9 cellular contexts compared by ENCODE assay signal in genomic region chr1:20731057-20731991, GRCh38. TPM values are rescaled to one million over a fixed set of nuclear protein-coding genes. Genes with fewer than 3 reads are reported as not detected.
DNase-seq lines count a peak whose midpoint lies in the region; ATAC-seq and TF ChIP-seq lines count a peak whose summit lies in the region.
"Had no signal": no experiment of that assay in that cellular context is flagged by ENCODE, and none has a peak within 500 bp of the region (broad histone marks: within the 10 kb centered on the region; RNA-seq: fewer than 3 reads in every experiment).

No MANE protein-coding gene starts in this region.

- no peak for TF ChIP-seq EP300 in transverse colon (IDR thresholded peaks at IDR 0.05; ENCODE audit: low read depth)

- DNase-seq in Caco-2 (no peak), HFF-Myc (ENCODE audit: extremely low read depth, low read depth) (no peak), left lobe of liver (ENCODE audit: low spot score) (peak; percentile 43), transverse colon (no peak), GF-D8 (lab: John Stamatoyannopoulos, UW) (no peak)
- peak; percentile 33 for DNase-seq in activated naive CD8-positive, alpha-beta T cell treated with anti-CD3 and anti-CD28 coated beads for 36 hours

- peak overlapping the region; percentile 39 for H3K4me3 ChIP-seq in Caco-2 (ENCODE audit: low read depth, low read length)
- H3K4me3 ChIP-seq in HFF-Myc (replicated peaks; ENCODE audit: low read depth, low read length) = peak overlapping the region; percentile 59
- peak overlapping the region; percentile 23 to 63 (median 51) for H3K4me3 ChIP-seq in transverse colon

- no peak for TF ChIP-seq CTCF in Caco-2 (IDR thresholded peaks at IDR 0.05; ENCODE audit: insufficient read depth in 1 of 2, low read depth in 1 of 2, low read length in 1 of 2, severe bottlenecking in 1 of 2, unreplicated experiment in 1 of 2)
- no peak for TF ChIP-seq CTCF in HFF-Myc (IDR thresholded peaks at IDR 0.05; ENCODE audit: low read depth, low read length, missing control alignments)
- no peak for TF ChIP-seq CTCF in transverse colon (IDR thresholded peaks at IDR 0.05)

- H3K27ac Mint-ChIP-seq in Caco-2 (ENCODE audit: unreplicated experiment) = no peak overlapping the region
- H3K27ac Mint-ChIP-seq in activated naive CD8-positive, alpha-beta T cell treated with anti-CD3 and anti-CD28 coated beads for 36 hours = no peak overlapping the region

- 15% methylated on average over 51 of the region's 62 CpGs; no CpG with 5 or more reads in 1 of the 2 donors for WGBS in transverse colon (ENCODE audit: low coverage in 1 of 2), 2 donors

- H3K4me3 Mint-ChIP-seq in Caco-2 (ENCODE audit: unreplicated experiment) = peak overlapping the region; percentile 95
- H3K4me3 Mint-ChIP-seq in activated naive CD8-positive, alpha-beta T cell treated with anti-CD3 and anti-CD28 coated beads for 36 hours = peak overlapping the region; percentile 75

- H3K36me3 ChIP-seq in Caco-2 (ENCODE audit: control insufficient read depth, insufficient read depth, low read length) = peaks cover 2% of the 10 kb centered on the region; the same call in 1 of the 2 replicates
- H3K36me3 ChIP-seq in transverse colon = no peaks in the 10 kb centered on the region

- intact Hi-C loops in Caco-2 (cut with micrococcal nuclease; ENCODE audit: unreplicated experiment) (no loop called here), transverse colon (cut with DNase I; ENCODE audit: low total_unique reads) (no loop called here)

- no TSS peak for BruUV-seq in Caco-2 (replicated peaks; lab: Mats Ljungman, UMichigan)

- H3K4me1 Mint-ChIP-seq in Caco-2 (ENCODE audit: low read depth, unreplicated experiment) = peaks cover 13% of the 10 kb centered on the region
- H3K4me1 Mint-ChIP-seq in activated naive CD8-positive, alpha-beta T cell treated with anti-CD3 and anti-CD28 coated beads for 36 hours = peaks cover 19% of the 10 kb centered on the region

- H3K27me3 ChIP-seq in Caco-2 (replicated peaks; ENCODE audit: control insufficient read depth, insufficient read depth, low read length) (no peaks in the 10 kb centered on the region), transverse colon (peaks cover 50% of the 10 kb centered on the region)

- H3K4me1 ChIP-seq in Caco-2 (peaks cover 6% of the 10 kb centered on the region; the same call in 1 of the 2 replicates), transverse colon (peaks cover 9 to 25% (median 24%) of the 10 kb centered on the region in 4 donors)

- no peaks in the 10 kb centered on the region for H3K9me3 Mint-ChIP-seq in Caco-2 (ENCODE audit: unreplicated experiment)
- no peaks in the 10 kb centered on the region for H3K9me3 Mint-ChIP-seq in activated naive CD8-positive, alpha-beta T cell treated with anti-CD3 and anti-CD28 coated beads for 36 hours

- ATAC-seq in left lobe of liver (no peak), GM21717 (IDR thresholded peaks at IDR 0.05; ENCODE audit: unreplicated experiment) (no peak), HG02884 (IDR thresholded peaks at IDR 0.05; ENCODE audit: unreplicated experiment) (no peak)

- no peaks in the 10 kb centered on the region for H3K27me3 Mint-ChIP-seq in Caco-2 (ENCODE audit: insufficient read depth, unreplicated experiment)
- peaks cover 35% of the 10 kb centered on the region for H3K27me3 Mint-ChIP-seq in activated naive CD8-positive, alpha-beta T cell treated with anti-CD3 and anti-CD28 coated beads for 36 hours

- H3K9me3 ChIP-seq in Caco-2 = no peaks in the 10 kb centered on the region
- H3K9me3 ChIP-seq in transverse colon = no peaks in the 10 kb centered on the region
- H3K9me3 ChIP-seq: neutrophil had no signal

- TF ChIP-seq POLR2A in transverse colon (IDR thresholded peaks at IDR 0.05) = no peak

- CTCF ChIA-PET in Caco-2 (lab: Charles Lee) = interaction anchor here (1.2 kb wide), 1 partner anchor 34 kb away, joined by 3 read pairs; no protein-coding TSS in a partner anchor

- POLR2A ChIA-PET in Caco-2 (lab: Charles Lee) = no interaction called here

- peaks cover 24% of the 10 kb centered on the region for H3K36me3 Mint-ChIP-seq in Caco-2 (ENCODE audit: insufficient read depth, unreplicated experiment)
- no peaks in the 10 kb centered on the region for H3K36me3 Mint-ChIP-seq in activated naive CD8-positive, alpha-beta T cell treated with anti-CD3 and anti-CD28 coated beads for 36 hours

- in situ Hi-C loops in transverse colon (cut with MboI; ENCODE audit: low pct_ligation_motif_present in 1 of 4, low pct_unique_long_range_greater_than_20kb in 1 of 4, low sequenced_read_pairs in 3 of 4) = no loop called here

- no peak overlapping the region for H3K27ac ChIP-seq in transverse colon
- H3K27ac ChIP-seq: neutrophil had no signal

RNA-seq across cellular contexts. Expression of gene SH2D5, which starts 1.2 kb away (rescaled TPM):
- total RNA-seq in Caco-2 (2022) (2.8 and 3.5 TPM in 2 replicates), left lobe of liver (0.30 TPM), transverse colon (under 1 TPM in 1 of 4 donors, not detected in 3; 0.37 TPM)
- total RNA-seq in activated naive CD8-positive, alpha-beta T cell treated with anti-CD3 and anti-CD28 coated beads for 36 hours = 1 to 10 TPM; 2.7 to 2.8 TPM

RNA-seq across cellular contexts. Expression of gene KIF17, which starts 13.5 kb away (rescaled TPM):
- total RNA-seq in Caco-2 (2022) (1.3 and 1.5 TPM in 2 replicates), left lobe of liver (1.5 TPM), transverse colon (10 to 100 TPM in 1 of 4 donors, under 1 TPM in 2, not detected in 1; 0.27 to 21.1 (median 0.79) TPM)
- under 1 TPM in 1 of 2 experiments, not detected in 1; 0.16 TPM for total RNA-seq in activated naive CD8-positive, alpha-beta T cell treated with anti-CD3 and anti-CD28 coated beads for 36 hours

RNA-seq across cellular contexts. Expression of gene HP1BP3, which starts 55.8 kb away (rescaled TPM):
- total RNA-seq in Caco-2 (2022) = 222 and 240 TPM in 2 replicates
- 100 to 1,000 TPM; 156 to 169 TPM for total RNA-seq in activated naive CD8-positive, alpha-beta T cell treated with anti-CD3 and anti-CD28 coated beads for 36 hours
- 71.9 TPM for total RNA-seq in left lobe of liver
- 100 to 1,000 TPM; 143 to 272 (median 197) TPM for total RNA-seq in transverse colon

Comparison
In these comparisons a context has a peak if more than half of its experiments do, and no peak if none do; other contexts are left out.
1. DNase-seq: peak in activated naive CD8-positive, alpha-beta T cell treated with anti-CD3 and anti-CD28 coated beads for 36 hours (single experiment) and left lobe of liver (single experiment); none in Caco-2 (0 of 2), HFF-Myc (single experiment), transverse colon (single experiment) and GF-D8 (single experiment).
2. Peak in every context shown above with its lines, with median percentiles within 50 percentile points of each other: H3K4me3 ChIP-seq.